Comparison of ENCODE assay signal across 19 cellular contexts in genomic region chr21:16322423-16322822, GRCh38.
DNase-seq lines count a peak whose midpoint lies in the region; ATAC-seq, FAIRE-seq and TF ChIP-seq lines count a peak whose summit lies in the region.
"Had no signal": no experiment of that assay in that cellular context is flagged by ENCODE, and none has a peak within 500 bp of the region (broad histone marks: within the 10 kb centered on the region; RNA-seq: fewer than 3 reads in every experiment).

No MANE protein-coding gene starts in this region.

- H3K9ac ChIP-seq in kidney (ENCODE audit: low read length in 2 of 2): no peak overlapping the region

- intact Hi-C loops in kidney (cut with DNase I): loop anchor here (10.0 kb wide), 1 partner anchor 238 kb away; no protein-coding TSS in a partner anchor
- intact Hi-C loops in sciatic nerve (cut with DNase I): no loop called here

- in situ Hi-C loops in astrocyte of the spinal cord (cut with HindIII; ENCODE audit: low sequenced_read_pairs): no loop called here

- no peak for TF ChIP-seq CTCF in astrocyte of the spinal cord (IDR thresholded peaks at IDR 0.05; ENCODE audit: low read depth, low read length)
- TF ChIP-seq CTCF in kidney (IDR thresholded peaks at IDR 0.05; ENCODE audit: borderline replicate concordance, extremely low read depth, insufficient read depth): no peak

- DNase-seq in H54 (ENCODE audit: insufficient read length, low spot score): no peak
- DNase-seq in astrocyte of the spinal cord (ENCODE audit: low read depth, low spot score): peak; percentile 23
- no peak for DNase-seq in kidney
- DNase-seq in sciatic nerve (ENCODE audit: low spot score): no peak
- no peak for DNase-seq in SHP77 (lab: John Stamatoyannopoulos, UW)
- no peak for DNase-seq in NCI-H1417 treated with DMSO at 0.1 percent for 48 hours (lab: John Stamatoyannopoulos, UW)
- DNase-seq: Karpas-422, MG63, NCI-H1048, NCI-H1436, NCI-H187 treated with DMSO at 0.1 percent for 48 hours, NCI-H226, NCI-H510A treated with DMSO at 0.1 percent for 48 hours, NCI-H748 treated with DMSO at 0.1 percent for 48 hours, PC-9, RPMI8226 had no signal

- H3K27ac ChIP-seq in kidney (ENCODE audit: low read depth in 2 of 2, low read length in 2 of 2): no peak overlapping the region
- H3K27ac ChIP-seq: PC-9 had no signal

- H3K4me3 ChIP-seq in astrocyte of the spinal cord (ENCODE audit: low read depth, low read length): no peak overlapping the region
- H3K4me3 ChIP-seq in kidney (ENCODE audit: low read length in 2 of 2): no peak overlapping the region
- H3K4me3 ChIP-seq: MG63, PC-9 had no signal

- FAIRE-seq in H54 (lab: Jason Lieb, UNC) (peak; percentile 75), kidney (lab: Jason Lieb, UNC) (peak; percentile 59)
- FAIRE-seq: GM12892 had no signal

- ATAC-seq in sciatic nerve (peak; percentile 80), GM21717 (IDR thresholded peaks at IDR 0.05; ENCODE audit: unreplicated experiment) (no peak)
- ATAC-seq: SK-N-SH treated with all-trans-retinoic acid at 6 μM for 48 hours had no signal

- H3K4me1 ChIP-seq in kidney (ENCODE audit: control insufficient read depth in 1 of 2, insufficient read depth in 1 of 2, low read depth in 1 of 2, low read length in 2 of 2): peaks cover 0 to 4% of the 10 kb centered on the region in 2 donors

- H3K36me3 ChIP-seq in kidney (ENCODE audit: control insufficient read depth in 1 of 2, insufficient read depth in 2 of 2, low read length in 2 of 2): no peaks in the 10 kb centered on the region

- H3K9me3 ChIP-seq in kidney (ENCODE audit: control insufficient read depth in 1 of 2, low read length in 2 of 2): no peaks in the 10 kb centered on the region
- H3K9me3 ChIP-seq: MG63 had no signal

- TF ChIP-seq POLR2A in H54 (IDR thresholded peaks at IDR 0.05; ENCODE audit: low read depth, low read length): no peak
